In the genomic region with DNA sequence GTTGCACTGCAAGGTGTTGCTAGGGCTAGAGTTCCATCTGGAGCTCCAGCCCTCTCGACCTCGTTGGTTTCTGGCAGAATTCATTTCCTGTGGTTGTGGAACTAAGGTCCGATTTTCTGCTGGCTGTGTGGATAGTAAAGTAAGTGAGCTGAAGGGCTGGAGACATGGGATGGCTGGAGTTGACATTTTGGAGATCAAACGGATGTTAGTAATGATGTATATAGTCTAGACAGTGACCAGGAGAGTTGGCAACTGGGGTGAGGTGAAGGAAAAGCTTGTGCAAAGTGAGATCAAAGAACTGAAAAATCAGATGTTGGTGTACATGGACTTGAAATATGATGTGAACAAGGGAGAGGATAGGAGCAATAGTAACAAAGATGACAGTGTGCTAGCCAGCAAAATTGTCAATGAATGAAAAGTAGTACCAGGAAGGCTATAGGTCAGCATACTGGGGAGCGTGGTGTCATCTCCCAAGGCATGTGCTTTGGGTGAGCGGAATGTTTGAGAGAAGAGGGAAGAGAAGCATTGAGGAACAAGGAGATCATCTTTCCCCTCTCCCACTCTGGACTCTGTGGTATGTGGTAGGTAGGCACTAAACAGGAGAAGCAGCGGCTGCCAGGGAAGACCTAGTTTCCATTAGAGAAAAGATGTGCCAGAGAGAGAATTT, we compare ENCODE assay signal across 12 cellular contexts. TPM values are rescaled to one million over a fixed set of nuclear protein-coding genes. Genes with fewer than 3 reads are reported as not detected.
A peak's percentile ranks its signal among the peaks of the same experiment; 100 is the strongest.
DNase-seq lines count a peak whose midpoint lies in the region; ATAC-seq and TF ChIP-seq lines count a peak whose summit lies in the region.
"Had no signal": no experiment of that assay in that cellular context is flagged by ENCODE, and none has a peak within 500 bp of the region (broad histone marks: within the 10 kb centered on the region; RNA-seq: fewer than 3 reads in every experiment).

No MANE protein-coding gene starts in this region.

- 33 to 48% (median 43%) methylated on average over 7 of the region's 7 CpGs for WGBS in psoas muscle, 3 donors
- 66% methylated on average over 7 of the region's 7 CpGs for WGBS in prostate gland

- H3K36me3 Mint-ChIP-seq in activated T-cell treated with anti-CD3 and anti-CD28 coated beads, Interleukin-2, amount 50 U/mL, for 24 hours (ENCODE audit: low read depth): peaks cover 46% of the 10 kb centered on the region
- H3K36me3 Mint-ChIP-seq in IgD-negative memory B cell: peaks cover 9% of the 10 kb centered on the region

- ATAC-seq in HG02610 (IDR thresholded peaks at IDR 0.05; ENCODE audit: unreplicated experiment): peak; percentile 26
- ATAC-seq in psoas muscle: peak in 3 of 4 donors; percentile 38 to 48 (median 44)
- ATAC-seq: sciatic nerve had no signal

- H3K36me3 ChIP-seq in psoas muscle (ENCODE audit: insufficient read depth in 1 of 2, low read depth in 1 of 2): peaks cover 0 to 21% of the 10 kb centered on the region in 2 donors
- no peaks in the 10 kb centered on the region for H3K36me3 ChIP-seq in prostate gland

- H3K27me3 ChIP-seq in psoas muscle (ENCODE audit: insufficient read depth in 3 of 3, low read length in 2 of 3) (no peaks in the 10 kb centered on the region), prostate gland (replicated peaks; ENCODE audit: insufficient read depth) (no peaks in the 10 kb centered on the region)

- H3K27ac ChIP-seq in psoas muscle (no peak overlapping the region), prostate gland (no peak overlapping the region)

- intact Hi-C loops in psoas muscle (cut with DNase I) (no loop called here), prostate gland (cut with DNase I) (no loop called here)

- H3K4me3 ChIP-seq in psoas muscle (no peak overlapping the region), prostate gland (no peak overlapping the region)

- H3K9me3 Mint-ChIP-seq in activated T-cell treated with anti-CD3 and anti-CD28 coated beads, Interleukin-2, amount 50 U/mL, for 24 hours: no peaks in the 10 kb centered on the region
- peaks cover 0 to 2% (median 0%) of the 10 kb centered on the region in 3 donors for H3K9me3 Mint-ChIP-seq in IgD-negative memory B cell

- H3K9me3 ChIP-seq in psoas muscle (no peaks in the 10 kb centered on the region), prostate gland (no peaks in the 10 kb centered on the region)

- H3K27ac Mint-ChIP-seq in activated T-cell treated with anti-CD3 and anti-CD28 coated beads, Interleukin-2, amount 50 U/mL, for 24 hours: peak overlapping the region; percentile 30
- H3K27ac Mint-ChIP-seq in IgD-negative memory B cell: peak overlapping the region; percentile 37 to 97 (median 40)

- H3K4me3 Mint-ChIP-seq in activated T-cell treated with anti-CD3 and anti-CD28 coated beads, Interleukin-2, amount 50 U/mL, for 24 hours: no peak overlapping the region
- H3K4me3 Mint-ChIP-seq in IgD-negative memory B cell: peak overlapping the region; percentile 51 to 88 (median 78)

- no peaks in the 10 kb centered on the region for H3K27me3 Mint-ChIP-seq in activated T-cell treated with anti-CD3 and anti-CD28 coated beads, Interleukin-2, amount 50 U/mL, for 24 hours
- no peaks in the 10 kb centered on the region for H3K27me3 Mint-ChIP-seq in IgD-negative memory B cell

- TF ChIP-seq POLR2A in prostate gland (IDR thresholded peaks at IDR 0.05): no peak

- peaks cover 39% of the 10 kb centered on the region for H3K4me1 Mint-ChIP-seq in activated T-cell treated with anti-CD3 and anti-CD28 coated beads, Interleukin-2, amount 50 U/mL, for 24 hours (ENCODE audit: low read depth)
- peaks cover 47 to 55% (median 48%) of the 10 kb centered on the region in 3 donors for H3K4me1 Mint-ChIP-seq in IgD-negative memory B cell

- H3K4me1 ChIP-seq in psoas muscle: no peaks in the 10 kb centered on the region
- no peaks in the 10 kb centered on the region for H3K4me1 ChIP-seq in prostate gland (replicated peaks)

- no peak for TF ChIP-seq CTCF in psoas muscle (IDR thresholded peaks at IDR 0.05)
- TF ChIP-seq CTCF in prostate gland (IDR thresholded peaks at IDR 0.05): no peak

- no peak for DNase-seq in activated T-cell treated with anti-CD3 and anti-CD28 coated beads, Interleukin-2, amount 50 U/mL, for 24 hours
- no peak for DNase-seq in activated T-cell treated with anti-CD3 and anti-CD28 coated beads, Interleukin-2, amount 50 U/mL, for 48 hours
- DNase-seq in psoas muscle: no peak
- DNase-seq in NCI-H2171 treated with DMSO at 0.1 percent for 48 hours (lab: John Stamatoyannopoulos, UW): no peak
- DNase-seq in GDM1 (lab: John Stamatoyannopoulos, UW): no peak
- DNase-seq in prostate gland (ENCODE audit: low spot score): no peak
- DNase-seq: kidney, NCI-H1092 treated with DMSO at 0.1 percent for 48 hours, T-helper 1 cell had no signal

RNA-seq across cellular contexts. Expression of gene QRSL1, which starts 7.8 kb away (rescaled TPM):
- 78.5 TPM for polyA plus RNA-seq in IgD-negative memory B cell
- 10 to 100 TPM; 14.8 to 23.6 (median 19.7) TPM for total RNA-seq in psoas muscle
- 10 to 100 TPM; 17.1 to 27.2 (median 20.2) TPM for polyA plus RNA-seq in psoas muscle
- 1 to 10 TPM; 6.1 to 9.4 TPM for total RNA-seq in prostate gland

RNA-seq across cellular contexts. Expression of gene RTN4IP1, which starts 7.9 kb away (rescaled TPM):
- polyA plus RNA-seq in IgD-negative memory B cell (14.2 TPM), psoas muscle (10 to 100 TPM; 10.5 to 25.6 (median 18.4) TPM)
- total RNA-seq in psoas muscle (10 to 100 TPM; 10.0 to 14.4 (median 11.5) TPM), prostate gland (1 to 10 TPM; 4.5 to 4.9 TPM)
